Comparison of ENCODE assay signal across 15 cellular contexts in the genomic region with DNA sequence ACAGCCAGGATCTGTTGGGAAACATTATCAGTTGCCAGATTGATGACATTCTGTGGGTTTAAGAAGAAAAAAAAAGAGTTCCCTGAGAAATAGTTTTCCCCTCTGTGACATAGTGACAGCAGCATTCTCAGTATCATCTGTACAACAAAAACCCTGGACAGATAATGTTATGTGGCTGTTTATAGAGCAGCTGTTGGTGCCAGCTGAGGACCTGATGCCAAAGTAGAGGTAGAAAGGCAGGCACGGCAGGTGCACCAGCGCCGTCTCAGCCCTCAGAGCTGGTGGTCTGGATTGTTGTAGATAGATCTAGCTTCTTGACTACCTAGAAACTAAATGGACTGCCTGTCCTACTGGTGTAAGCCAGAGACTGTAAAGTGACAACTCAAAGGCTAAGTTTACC. TPM values are rescaled to one million over a fixed set of nuclear protein-coding genes. Genes with fewer than 3 reads are reported as not detected.
DNase-seq lines count a peak whose midpoint lies in the region; ATAC-seq and TF ChIP-seq lines count a peak whose summit lies in the region.
"Had no signal": no experiment of that assay in that cellular context is flagged by ENCODE, and none has a peak within 500 bp of the region (broad histone marks: within the 10 kb centered on the region; RNA-seq: fewer than 3 reads in every experiment).

No MANE protein-coding gene starts in this region.

- H3K4me3 Mint-ChIP-seq in stimulated activated naive CD8-positive, alpha-beta T cell treated with anti-CD3 and anti-CD28 coated beads, Interleukin-15, Interleukin-2, amounts not matched to agents 100 ng/mL and 50 ng/mL, for 24 hours, result no peak overlapping the region
- H3K4me3 Mint-ChIP-seq in activated T-helper 2 cell treated with anti-CD3 and anti-CD28 coated beads, Interferon-gamma antibody, Interleukin-2, Interleukin-4, amounts not matched to agents 10 μg/mL and 5 μg/mL and 100 μg/mL, durations not matched to agents 14 hours and 24 hours and 36 hours (ENCODE audit: low read depth), result no peak overlapping the region
- H3K4me3 Mint-ChIP-seq: CD14-positive monocyte; CD8-positive, alpha-beta T cell; GM23338 had no signal

- H3K36me3 ChIP-seq in hepatocyte (replicated peaks; ENCODE audit: insufficient read depth, low read depth), result no peaks in the 10 kb centered on the region

- no peaks in the 10 kb centered on the region for H3K9me3 ChIP-seq in hepatocyte (ENCODE audit: low read depth)

- no peak overlapping the region for H3K27ac ChIP-seq in hepatocyte
- H3K27ac ChIP-seq: 22Rv1 had no signal

- H3K27me3 ChIP-seq in hepatocyte, result no peaks in the 10 kb centered on the region

- no peaks in the 10 kb centered on the region for H3K27me3 Mint-ChIP-seq in stimulated activated naive CD8-positive, alpha-beta T cell treated with anti-CD3 and anti-CD28 coated beads, Interleukin-15, Interleukin-2, amounts not matched to agents 100 ng/mL and 50 ng/mL, for 24 hours
- no peaks in the 10 kb centered on the region for H3K27me3 Mint-ChIP-seq in activated T-helper 2 cell treated with anti-CD3 and anti-CD28 coated beads, Interferon-gamma antibody, Interleukin-2, Interleukin-4, amounts not matched to agents 10 μg/mL and 5 μg/mL and 100 μg/mL, durations not matched to agents 14 hours and 24 hours and 36 hours (ENCODE audit: low read depth)

- no peak for ATAC-seq in stimulated activated naive CD8-positive, alpha-beta T cell treated with anti-CD3 and anti-CD28 coated beads, Interleukin-15, Interleukin-2, amounts not matched to agents 100 U/mL and 50 U/mL, for 24 hours
- ATAC-seq in GM18502 (IDR thresholded peaks at IDR 0.05; ENCODE audit: poor library complexity, unreplicated experiment), result no peak
- ATAC-seq: CD8-positive, alpha-beta T cell; GM23338 had no signal

- no peaks in the 10 kb centered on the region for H3K79me2 ChIP-seq in hepatocyte

- TF ChIP-seq CTCF in hepatocyte (IDR thresholded peaks at IDR 0.05; ENCODE audit: poor library complexity), result no peak

- no peaks in the 10 kb centered on the region for H3K9me3 Mint-ChIP-seq in stimulated activated naive CD8-positive, alpha-beta T cell treated with anti-CD3 and anti-CD28 coated beads, Interleukin-15, Interleukin-2, amounts not matched to agents 100 ng/mL and 50 ng/mL, for 24 hours
- H3K9me3 Mint-ChIP-seq in activated T-helper 2 cell treated with anti-CD3 and anti-CD28 coated beads, Interferon-gamma antibody, Interleukin-2, Interleukin-4, amounts not matched to agents 10 μg/mL and 5 μg/mL and 100 μg/mL, durations not matched to agents 14 hours and 24 hours and 36 hours, result no peaks in the 10 kb centered on the region
- H3K9me3 Mint-ChIP-seq: CD14-positive monocyte; CD8-positive, alpha-beta T cell; GM23338 had no signal

- H3K4me2 ChIP-seq in hepatocyte, result no peak overlapping the region
- H3K4me2 ChIP-seq: GM23338 had no signal

- intact Hi-C loops in activated T-helper 2 cell treated with anti-CD3 and anti-CD28 coated beads, Interferon-gamma antibody, Interleukin-2, Interleukin-4, amounts not matched to agents 10 μg/mL and 5 μg/mL and 100 μg/mL, durations not matched to agents 14 hours and 24 hours and 36 hours (cut with micrococcal nuclease), result no loop called here

- H3K4me1 Mint-ChIP-seq in stimulated activated naive CD8-positive, alpha-beta T cell treated with anti-CD3 and anti-CD28 coated beads, Interleukin-15, Interleukin-2, amounts not matched to agents 100 ng/mL and 50 ng/mL, for 24 hours (ENCODE audit: low read depth), result no peaks in the 10 kb centered on the region
- no peaks in the 10 kb centered on the region for H3K4me1 Mint-ChIP-seq in activated T-helper 2 cell treated with anti-CD3 and anti-CD28 coated beads, Interferon-gamma antibody, Interleukin-2, Interleukin-4, amounts not matched to agents 10 μg/mL and 5 μg/mL and 100 μg/mL, durations not matched to agents 14 hours and 24 hours and 36 hours (ENCODE audit: low read depth)

- no peak overlapping the region for H2AFZ ChIP-seq in hepatocyte
- H2AFZ ChIP-seq: GM23338 had no signal

- H4K20me1 ChIP-seq in hepatocyte (ENCODE audit: insufficient read depth, poor library complexity, severe bottlenecking), result no peaks in the 10 kb centered on the region

- peaks cover 45% of the 10 kb centered on the region for H3K36me3 Mint-ChIP-seq in stimulated activated naive CD8-positive, alpha-beta T cell treated with anti-CD3 and anti-CD28 coated beads, Interleukin-15, Interleukin-2, amounts not matched to agents 100 ng/mL and 50 ng/mL, for 24 hours (ENCODE audit: low read depth)
- peaks cover 31% of the 10 kb centered on the region for H3K36me3 Mint-ChIP-seq in activated T-helper 2 cell treated with anti-CD3 and anti-CD28 coated beads, Interferon-gamma antibody, Interleukin-2, Interleukin-4, amounts not matched to agents 10 μg/mL and 5 μg/mL and 100 μg/mL, durations not matched to agents 14 hours and 24 hours and 36 hours (ENCODE audit: low read depth)

- H3K4me3 ChIP-seq in hepatocyte, result no peak overlapping the region
- H3K4me3 ChIP-seq: GM23338 had no signal

- 96% methylated on average over 3 of the region's 3 CpGs for WGBS in hepatocyte (ENCODE audit: low lambda C conversion rate, missing lambda C conversion rate)

- H3K9me2 ChIP-seq in hepatocyte (replicated peaks; ENCODE audit: insufficient read depth), result no peaks in the 10 kb centered on the region

- peak overlapping the region; percentile 1 for H3K27ac Mint-ChIP-seq in stimulated activated naive CD8-positive, alpha-beta T cell treated with anti-CD3 and anti-CD28 coated beads, Interleukin-15, Interleukin-2, amounts not matched to agents 100 ng/mL and 50 ng/mL, for 24 hours
- no peak overlapping the region for H3K27ac Mint-ChIP-seq in activated T-helper 2 cell treated with anti-CD3 and anti-CD28 coated beads, Interferon-gamma antibody, Interleukin-2, Interleukin-4, amounts not matched to agents 10 μg/mL and 5 μg/mL and 100 μg/mL, durations not matched to agents 14 hours and 24 hours and 36 hours
- H3K27ac Mint-ChIP-seq: CD8-positive, alpha-beta T cell; GM23338 had no signal

- DNase-seq in NCI-H2029 treated with DMSO at 0.1 percent for 48 hours (lab: John Stamatoyannopoulos, UW) (peak; percentile 15), NCI-H2029 (lab: John Stamatoyannopoulos, UW) (no peak), myocyte (ENCODE audit: low read depth) (peak; percentile 65), hepatocyte (ENCODE audit: low spot score) (no peak)
- no peak for DNase-seq in stimulated activated naive CD8-positive, alpha-beta T cell treated with anti-CD3 and anti-CD28 coated beads, Interleukin-15, Interleukin-2, amounts not matched to agents 100 U/mL and 50 U/mL, for 24 hours
- no peak for DNase-seq in activated T-helper 2 cell treated with anti-CD3 and anti-CD28 coated beads, Interferon-gamma antibody, Interleukin-2, Interleukin-4, amounts not matched to agents 10 μg/mL and 5 μg/mL and 100 μg/mL, durations not matched to agents 14 hours and 24 hours and 36 hours (ENCODE audit: low spot score)
- DNase-seq: CD8-positive, alpha-beta T cell; DMS53; GF-D8; H7 had no signal

- H3K4me1 ChIP-seq in hepatocyte (ENCODE audit: insufficient read depth), result peaks cover 5% of the 10 kb centered on the region

RNA-seq across cellular contexts. Expression of gene FILIP1L, which starts 56.2 kb away (rescaled TPM):
- total RNA-seq in myocyte, result 10.8 and 14.4 TPM in 2 replicates
- 20.3 TPM for polyA plus RNA-seq in myocyte (2012)
- 48.2 and 54.9 TPM in 2 replicates for total RNA-seq in hepatocyte
- polyA plus RNA-seq in hepatocyte, result 40.5 and 49.4 TPM in 2 replicates
- 4.5 TPM in 2 replicates for total RNA-seq in activated T-helper 2 cell treated with anti-CD3 and anti-CD28 coated beads, Interferon-gamma antibody, Interleukin-2, Interleukin-4, amounts not matched to agents 10 μg/mL and 5 μg/mL and 100 μg/mL, durations not matched to agents 14 hours and 24 hours and 36 hours
- total RNA-seq: GM23338 had no signal

Comparison
In these comparisons a context has a peak if more than half of its experiments do, and no peak if none do; other contexts are left out.
1. DNase-seq: peak in NCI-H2029 treated with DMSO at 0.1 percent for 48 hours (single experiment) and myocyte (single experiment); none in NCI-H2029 (single experiment), stimulated activated naive CD8-positive, alpha-beta T cell treated with anti-CD3 and anti-CD28 coated beads, Interleukin-15, Interleukin-2, amounts not matched to agents 100 U/mL and 50 U/mL, for 24 hours (single experiment), hepatocyte (single experiment) and activated T-helper 2 cell treated with anti-CD3 and anti-CD28 coated beads, Interferon-gamma antibody, Interleukin-2, Interleukin-4, amounts not matched to agents 10 μg/mL and 5 μg/mL and 100 μg/mL, durations not matched to agents 14 hours and 24 hours and 36 hours (single experiment).